In the genomic region with DNA sequence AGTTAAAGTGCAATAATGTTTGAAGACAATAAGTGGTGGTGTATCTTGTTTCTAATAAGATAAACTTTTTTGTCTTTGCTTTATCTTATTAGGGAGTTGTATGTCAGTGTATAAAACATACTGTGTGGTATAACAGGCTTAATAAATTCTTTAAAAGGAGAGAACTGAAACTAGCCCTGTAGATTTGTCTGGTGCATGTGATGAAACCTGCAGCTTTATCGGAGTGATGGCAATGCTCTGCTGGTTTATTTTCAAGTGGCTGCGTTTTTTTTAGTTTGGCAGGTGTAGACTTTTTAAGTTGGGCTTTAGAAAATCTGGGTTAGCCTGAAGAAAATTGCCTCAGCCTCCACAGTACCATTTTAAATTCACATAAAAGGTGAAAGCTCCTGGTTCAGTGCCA, we compare ENCODE assay signal across 2 cellular contexts.
TF ChIP-seq lines count a peak whose summit lies in the region.

No MANE protein-coding gene starts in this region.

TF ChIP-seq in SK-N-SH, 30 proteins besides CTCF, POLR2A, EP300 and RAD21 (continued from another document):
- TF ChIP-seq, protein P1, sequence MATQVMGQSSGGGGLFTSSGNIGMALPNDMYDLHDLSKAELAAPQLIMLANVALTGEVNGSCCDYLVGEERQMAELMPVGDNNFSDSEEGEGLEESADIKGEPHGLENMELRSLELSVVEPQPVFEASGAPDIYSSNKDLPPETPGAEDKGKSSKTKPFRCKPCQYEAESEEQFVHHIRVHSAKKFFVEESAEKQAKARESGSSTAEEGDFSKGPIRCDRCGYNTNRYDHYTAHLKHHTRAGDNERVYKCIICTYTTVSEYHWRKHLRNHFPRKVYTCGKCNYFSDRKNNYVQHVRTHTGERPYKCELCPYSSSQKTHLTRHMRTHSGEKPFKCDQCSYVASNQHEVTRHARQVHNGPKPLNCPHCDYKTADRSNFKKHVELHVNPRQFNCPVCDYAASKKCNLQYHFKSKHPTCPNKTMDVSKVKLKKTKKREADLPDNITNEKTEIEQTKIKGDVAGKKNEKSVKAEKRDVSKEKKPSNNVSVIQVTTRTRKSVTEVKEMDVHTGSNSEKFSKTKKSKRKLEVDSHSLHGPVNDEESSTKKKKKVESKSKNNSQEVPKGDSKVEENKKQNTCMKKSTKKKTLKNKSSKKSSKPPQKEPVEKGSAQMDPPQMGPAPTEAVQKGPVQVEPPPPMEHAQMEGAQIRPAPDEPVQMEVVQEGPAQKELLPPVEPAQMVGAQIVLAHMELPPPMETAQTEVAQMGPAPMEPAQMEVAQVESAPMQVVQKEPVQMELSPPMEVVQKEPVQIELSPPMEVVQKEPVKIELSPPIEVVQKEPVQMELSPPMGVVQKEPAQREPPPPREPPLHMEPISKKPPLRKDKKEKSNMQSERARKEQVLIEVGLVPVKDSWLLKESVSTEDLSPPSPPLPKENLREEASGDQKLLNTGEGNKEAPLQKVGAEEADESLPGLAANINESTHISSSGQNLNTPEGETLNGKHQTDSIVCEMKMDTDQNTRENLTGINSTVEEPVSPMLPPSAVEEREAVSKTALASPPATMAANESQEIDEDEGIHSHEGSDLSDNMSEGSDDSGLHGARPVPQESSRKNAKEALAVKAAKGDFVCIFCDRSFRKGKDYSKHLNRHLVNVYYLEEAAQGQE (IDR thresholded peaks at IDR 0.05; ENCODE audit: low read depth, low read length) = no peak
- TF ChIP-seq, protein P2, sequence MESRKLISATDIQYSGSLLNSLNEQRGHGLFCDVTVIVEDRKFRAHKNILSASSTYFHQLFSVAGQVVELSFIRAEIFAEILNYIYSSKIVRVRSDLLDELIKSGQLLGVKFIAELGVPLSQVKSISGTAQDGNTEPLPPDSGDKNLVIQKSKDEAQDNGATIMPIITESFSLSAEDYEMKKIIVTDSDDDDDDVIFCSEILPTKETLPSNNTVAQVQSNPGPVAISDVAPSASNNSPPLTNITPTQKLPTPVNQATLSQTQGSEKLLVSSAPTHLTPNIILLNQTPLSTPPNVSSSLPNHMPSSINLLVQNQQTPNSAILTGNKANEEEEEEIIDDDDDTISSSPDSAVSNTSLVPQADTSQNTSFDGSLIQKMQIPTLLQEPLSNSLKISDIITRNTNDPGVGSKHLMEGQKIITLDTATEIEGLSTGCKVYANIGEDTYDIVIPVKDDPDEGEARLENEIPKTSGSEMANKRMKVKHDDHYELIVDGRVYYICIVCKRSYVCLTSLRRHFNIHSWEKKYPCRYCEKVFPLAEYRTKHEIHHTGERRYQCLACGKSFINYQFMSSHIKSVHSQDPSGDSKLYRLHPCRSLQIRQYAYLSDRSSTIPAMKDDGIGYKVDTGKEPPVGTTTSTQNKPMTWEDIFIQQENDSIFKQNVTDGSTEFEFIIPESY (IDR thresholded peaks at IDR 0.05; ENCODE audit: borderline replicate concordance, low read depth) = no peak
- TF ChIP-seq SIN3A (IDR thresholded peaks at IDR 0.05; ENCODE audit: borderline replicate concordance, low read depth, low read length) = no peak
- TF ChIP-seq RCOR1 (IDR thresholded peaks at IDR 0.05; ENCODE audit: low read length) = no peak
- TF ChIP-seq, protein P3, sequence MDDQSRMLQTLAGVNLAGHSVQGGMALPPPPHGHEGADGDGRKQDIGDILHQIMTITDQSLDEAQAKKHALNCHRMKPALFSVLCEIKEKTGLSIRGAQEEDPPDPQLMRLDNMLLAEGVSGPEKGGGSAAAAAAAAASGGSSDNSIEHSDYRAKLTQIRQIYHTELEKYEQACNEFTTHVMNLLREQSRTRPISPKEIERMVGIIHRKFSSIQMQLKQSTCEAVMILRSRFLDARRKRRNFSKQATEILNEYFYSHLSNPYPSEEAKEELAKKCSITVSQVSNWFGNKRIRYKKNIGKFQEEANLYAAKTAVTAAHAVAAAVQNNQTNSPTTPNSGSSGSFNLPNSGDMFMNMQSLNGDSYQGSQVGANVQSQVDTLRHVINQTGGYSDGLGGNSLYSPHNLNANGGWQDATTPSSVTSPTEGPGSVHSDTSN (IDR thresholded peaks at IDR 0.05) = no peak
- TF ChIP-seq GATA2 (CRISPR knock-in tag; IDR thresholded peaks at IDR 0.05) = no peak
- TF ChIP-seq NFIC (IDR thresholded peaks at IDR 0.05; ENCODE audit: borderline replicate concordance) = no peak
- no peak for TF ChIP-seq TCF12 (IDR thresholded peaks at IDR 0.05)
- no peak for TF ChIP-seq FOXM1 (IDR thresholded peaks at IDR 0.05; ENCODE audit: low read depth)

TF ChIP-seq in SK-N-SH treated with all-trans-retinoic acid at 6 μM for 48 hours, 23 proteins besides CTCF, POLR2A, EP300 and RAD21 (continued from another document):
- TF ChIP-seq, protein P4, sequence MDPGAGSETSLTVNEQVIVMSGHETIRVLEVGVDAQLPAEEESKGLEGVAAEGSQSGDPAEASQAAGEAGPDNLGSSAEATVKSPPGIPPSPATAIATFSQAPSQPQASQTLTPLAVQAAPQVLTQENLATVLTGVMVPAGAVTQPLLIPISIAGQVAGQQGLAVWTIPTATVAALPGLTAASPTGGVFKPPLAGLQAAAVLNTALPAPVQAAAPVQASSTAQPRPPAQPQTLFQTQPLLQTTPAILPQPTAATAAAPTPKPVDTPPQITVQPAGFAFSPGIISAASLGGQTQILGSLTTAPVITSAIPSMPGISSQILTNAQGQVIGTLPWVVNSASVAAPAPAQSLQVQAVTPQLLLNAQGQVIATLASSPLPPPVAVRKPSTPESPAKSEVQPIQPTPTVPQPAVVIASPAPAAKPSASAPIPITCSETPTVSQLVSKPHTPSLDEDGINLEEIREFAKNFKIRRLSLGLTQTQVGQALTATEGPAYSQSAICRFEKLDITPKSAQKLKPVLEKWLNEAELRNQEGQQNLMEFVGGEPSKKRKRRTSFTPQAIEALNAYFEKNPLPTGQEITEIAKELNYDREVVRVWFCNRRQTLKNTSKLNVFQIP (CRISPR knock-in tag; IDR thresholded peaks at IDR 0.05; ENCODE audit: borderline replicate concordance, low read depth) = no peak
- TF ChIP-seq BACH2 (CRISPR knock-in tag; IDR thresholded peaks at IDR 0.05; ENCODE audit: borderline replicate concordance) (no peak), ZFP3 (CRISPR knock-in tag; IDR thresholded peaks at IDR 0.05) (no peak), ZC3H10 (CRISPR knock-in tag; IDR thresholded peaks at IDR 0.05) (no peak)
TF ChIP-seq in SK-N-SH treated with all-trans-retinoic acid at 6 μM for 48 hours: peak in this region for 0.
